Comparison of ENCODE assay signal across 8 cellular contexts in the genomic region with DNA sequence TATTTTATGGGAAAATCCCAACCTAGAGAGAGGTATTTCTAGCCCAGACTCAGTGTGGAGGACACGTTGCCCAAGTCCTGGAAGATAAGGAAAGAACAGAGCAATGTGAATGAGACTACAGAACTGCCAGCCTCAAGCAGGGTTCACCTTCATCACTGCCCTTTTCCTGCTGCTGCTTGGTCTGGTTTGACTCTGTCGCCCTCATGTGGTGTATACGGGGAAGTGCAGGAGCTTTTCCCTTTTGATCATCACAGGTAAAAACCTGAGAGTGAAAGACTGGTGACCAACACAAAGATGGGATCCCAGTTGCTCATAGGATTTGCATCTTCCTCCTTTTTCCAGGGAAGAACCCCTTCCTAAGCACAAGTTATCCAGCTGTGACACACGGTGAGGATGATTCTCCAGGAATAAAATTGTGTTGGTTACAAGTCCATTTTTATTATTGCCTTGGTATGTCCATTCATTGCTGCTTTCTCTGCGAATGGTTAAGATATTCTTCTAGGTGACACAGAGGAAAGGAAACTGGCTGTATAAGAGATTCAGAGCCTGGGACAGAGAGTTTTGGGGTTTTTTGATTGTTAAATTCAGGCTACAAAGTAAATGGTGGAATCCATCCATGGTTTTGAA.
DNase-seq lines count a peak whose midpoint lies in the region; ATAC-seq, FAIRE-seq and TF ChIP-seq lines count a peak whose summit lies in the region.

No MANE protein-coding gene starts in this region.

- DNase-seq in DMS 273 (lab: John Stamatoyannopoulos, UW; ENCODE audit: unreplicated experiment) (peak; percentile 77), fibroblast of pulmonary artery (ENCODE audit: low read depth) (peak; percentile 64), neural crest cell (ENCODE audit: low read depth, low spot score) (peak; percentile 25), urothelium cell line (ENCODE audit: low spot score) (peak; percentile 78)
- DNase-seq in Jurkat, Clone E6-1 (ENCODE audit: low read depth, low spot score), result peak; percentile 82
- peak; percentile 47 for DNase-seq in activated T-cell treated with anti-CD3 and anti-CD28 coated beads, Interleukin-2, amount 50 U/mL, for 1 hour

- H3K9me3 ChIP-seq in OCI-LY1 (ENCODE audit: low read length), result peaks cover 1% of the 10 kb centered on the region; the same call in 1 of the 2 replicates

- no peaks in the 10 kb centered on the region for H3K9me2 ChIP-seq in OCI-LY1 (ENCODE audit: low read depth, low read length)

- H3K4me1 ChIP-seq in OCI-LY1 (ENCODE audit: insufficient read depth, low read length, severe bottlenecking), result peaks cover 49% of the 10 kb centered on the region

- TF ChIP-seq CTCF in OCI-LY1 (IDR thresholded peaks at IDR 0.05; ENCODE audit: low read length) (peak; percentile 92), fibroblast of pulmonary artery (IDR thresholded peaks at IDR 0.05; ENCODE audit: low read length, missing control alignments) (peak; percentile 100), neural crest cell (conservative IDR thresholded peaks at IDR 0.05) (peak; percentile 88)

- no peak overlapping the region for H3K4me3 ChIP-seq in Jurkat, Clone E6-1 (ENCODE audit: low read length)
- H3K4me3 ChIP-seq in OCI-LY1 (ENCODE audit: low read depth, low read length, poor library complexity, severe bottlenecking), result no peak overlapping the region
- H3K4me3 ChIP-seq in fibroblast of pulmonary artery (replicated peaks; ENCODE audit: low read depth, low read length), result no peak overlapping the region

- H3K27me3 ChIP-seq in OCI-LY1 (ENCODE audit: insufficient read depth, low read length), result no peaks in the 10 kb centered on the region

- no peak overlapping the region for H3K4me3 Mint-ChIP-seq in neural crest cell

- no peak overlapping the region for H3K27ac Mint-ChIP-seq in neural crest cell (ENCODE audit: unreplicated experiment)

- no peak overlapping the region for H2AFZ ChIP-seq in OCI-LY1 (ENCODE audit: low read length)

- H3K4me2 ChIP-seq in OCI-LY1 (ENCODE audit: low read length), result no peak overlapping the region

- H3K4me1 Mint-ChIP-seq in neural crest cell, result no peaks in the 10 kb centered on the region

- H4K20me1 ChIP-seq in OCI-LY1 (ENCODE audit: insufficient read depth, low read length), result no peaks in the 10 kb centered on the region

- H3K36me3 ChIP-seq in OCI-LY1 (ENCODE audit: insufficient read depth, low read length), result peaks cover 3% of the 10 kb centered on the region

- H3K27me3 Mint-ChIP-seq in neural crest cell (ENCODE audit: low read depth), result peaks cover 73% of the 10 kb centered on the region

- H3K9ac ChIP-seq in OCI-LY1 (ENCODE audit: low read length), result no peak overlapping the region

- no peaks in the 10 kb centered on the region for H3F3A ChIP-seq in OCI-LY1 (ENCODE audit: insufficient read depth, low read length)

- no peaks in the 10 kb centered on the region for H3K36me3 Mint-ChIP-seq in neural crest cell (ENCODE audit: low read depth)

- H3K79me2 ChIP-seq in OCI-LY1 (ENCODE audit: insufficient read depth, low read length), result no peaks in the 10 kb centered on the region

- peak overlapping the region; percentile 64 for H3K27ac ChIP-seq in OCI-LY1 (ENCODE audit: low read depth, low read length, poor library complexity, severe bottlenecking)

- H3K9me3 Mint-ChIP-seq in neural crest cell, result no peaks in the 10 kb centered on the region

- FAIRE-seq in urothelium cell line (lab: Jason Lieb, UNC), result peak; percentile 81

- ATAC-seq in HG03196 (IDR thresholded peaks at IDR 0.05; ENCODE audit: unreplicated experiment), result no peak

Comparison
In these comparisons a context has a peak if more than half of its experiments do, and no peak if none do; other contexts are left out.
1. DNase-seq: peak in every context shown above with its lines; median percentile 82 in Jurkat, Clone E6-1; 78 in urothelium cell line; 77 in DMS 273; 64 in fibroblast of pulmonary artery; 47 in activated T-cell treated with anti-CD3 and anti-CD28 coated beads, Interleukin-2, amount 50 U/mL, for 1 hour; 25 in neural crest cell.